24 cellular contexts compared by ENCODE assay signal in the genomic region with DNA sequence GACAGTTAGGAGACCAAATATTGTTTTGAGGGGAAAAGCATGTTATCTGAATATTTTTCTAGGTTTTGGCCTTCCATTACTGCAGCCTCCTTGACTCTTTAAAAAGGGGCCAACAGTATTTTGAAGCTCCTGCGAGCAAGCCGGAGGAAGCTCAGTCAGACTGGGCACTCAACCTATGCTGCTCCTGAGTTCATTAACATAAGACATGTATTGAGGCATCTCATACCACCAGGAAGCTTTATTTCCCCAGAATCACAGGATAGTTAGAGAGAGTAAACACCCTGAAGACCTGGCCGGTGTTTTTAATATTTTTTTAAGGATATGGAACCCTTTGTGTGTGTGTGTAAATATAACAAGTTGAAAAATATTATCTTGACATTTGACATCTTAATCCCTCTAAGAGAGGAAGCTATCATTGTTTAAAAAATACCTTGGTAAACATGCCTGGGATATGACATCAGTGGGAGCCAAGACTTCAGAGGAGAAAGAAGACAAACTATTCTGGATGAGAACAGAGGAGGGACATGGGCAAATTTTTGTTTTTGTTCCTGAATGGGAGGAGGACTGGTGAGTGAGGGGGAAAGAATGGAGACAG.
"Had no signal": no experiment of that assay in that cellular context is flagged by ENCODE, and none has a peak within 500 bp of the region (broad histone marks: within the 10 kb centered on the region; RNA-seq: fewer than 3 reads in every experiment).

No MANE protein-coding gene starts in this region.

- H3K4me1 Mint-ChIP-seq: activated CD4-positive, alpha-beta T cell treated with anti-CD3 and anti-CD28 coated beads, Interleukin-2, amount 10 ng/mL, durations not matched to agents 7 days and 5 days; T-helper 17 cell had no signal

- FAIRE-seq: TTC549 had no signal

- H3K27ac Mint-ChIP-seq: activated CD4-positive, alpha-beta memory T cell treated with anti-CD3 and anti-CD28 coated beads for 36 hours; activated CD4-positive, alpha-beta T cell treated with anti-CD3 and anti-CD28 coated beads, Interleukin-2, amount 10 ng/mL, durations not matched to agents 7 days and 5 days; activated naive CD4-positive, alpha-beta T cell treated with anti-CD3 and anti-CD28 coated beads, Interleukin-2, amount 50 U/mL, for 72 hours; T-helper 17 cell had no signal

- H3K4me2 ChIP-seq: KMS-11 had no signal

- H3K27me3 ChIP-seq: breast epithelium had no signal

- H3K9me3 Mint-ChIP-seq: activated CD4-positive, alpha-beta memory T cell treated with anti-CD3 and anti-CD28 coated beads for 36 hours; activated CD4-positive, alpha-beta T cell treated with anti-CD3 and anti-CD28 coated beads, Interleukin-2, amount 10 ng/mL, durations not matched to agents 7 days and 5 days; activated naive CD4-positive, alpha-beta T cell treated with anti-CD3 and anti-CD28 coated beads, Interleukin-2, amount 50 U/mL, for 72 hours; activated T-cell treated with anti-CD3 and anti-CD28 coated beads, Interleukin-2, amount 50 U/mL, for 4 hours had no signal

- H3K4me3 Mint-ChIP-seq: activated CD4-positive, alpha-beta memory T cell treated with anti-CD3 and anti-CD28 coated beads for 36 hours; activated CD4-positive, alpha-beta T cell treated with anti-CD3 and anti-CD28 coated beads, Interleukin-2, amount 10 ng/mL, durations not matched to agents 7 days and 5 days; activated T-cell treated with anti-CD3 and anti-CD28 coated beads, Interleukin-2, amount 50 U/mL, for 4 hours; T-helper 17 cell had no signal

- ATAC-seq: activated naive CD4-positive, alpha-beta T cell treated with anti-CD3 and anti-CD28 coated beads, Interleukin-2, amount 50 U/mL, for 72 hours; activated T-cell treated with anti-CD3 and anti-CD28 coated beads, Interleukin-2, amount 50 U/mL, for 4 hours; T-helper 17 cell had no signal

- H3K4me1 ChIP-seq: breast epithelium had no signal

- H3K9ac ChIP-seq: KMS-11 had no signal

- DNase-seq: activated CD4-positive, alpha-beta memory T cell treated with anti-CD3 and anti-CD28 coated beads for 36 hours; activated CD4-positive, alpha-beta T cell treated with anti-CD3 and anti-CD28 coated beads, Interleukin-2, amount 10 ng/mL, durations not matched to agents 7 days and 5 days; activated CD4-positive, CD25-positive, alpha-beta regulatory T cell; activated CD8-positive, alpha-beta memory T cell treated with anti-CD3 and anti-CD28 coated beads for 24 hours; activated effector memory CD4-positive, alpha-beta T cell treated with anti-CD3 and anti-CD28 coated beads, Interleukin-2, amount 50 U/mL, for 16 hours; activated naive CD4-positive, alpha-beta T cell treated with Interleukin-2 at 50 U/mL for 16 hours; activated T-cell treated with anti-CD3 and anti-CD28 coated beads, Interleukin-2, amount 50 U/mL, for 4 hours; anterior cingulate cortex; caudate nucleus; NCI-H1092; NCI-H1417 treated with DMSO at 0.1 percent for 48 hours; NCI-H1694; NCI-H2029 treated with DMSO at 0.1 percent for 48 hours; NCI-H510A treated with DMSO at 0.1 percent for 48 hours; NCI-H69; NK-92 treated with Interleukin-12 subunit alpha and Interleukin-12 subunit beta, amount 100 ng/mL, for 24 hours; SIG-M5; T-helper 17 cell; T-helper 9 cell had no signal

- H3K4me3 ChIP-seq: breast epithelium had no signal

- H3K36me3 ChIP-seq: breast epithelium had no signal

- H3K36me3 Mint-ChIP-seq: activated CD4-positive, alpha-beta memory T cell treated with anti-CD3 and anti-CD28 coated beads for 36 hours; activated naive CD4-positive, alpha-beta T cell treated with anti-CD3 and anti-CD28 coated beads, Interleukin-2, amount 50 U/mL, for 72 hours had no signal

- H3K27ac ChIP-seq: breast epithelium, KMS-11, VCaP had no signal

- H3K9me3 ChIP-seq: breast epithelium had no signal
